ENCODE assay signal across 26 cellular contexts in genomic region chr22:33717694-33718396, GRCh38.
"Had no signal": no experiment of that assay in that cellular context is flagged by ENCODE, and none has a peak within 500 bp of the region (broad histone marks: within the 10 kb centered on the region; RNA-seq: fewer than 3 reads in every experiment).

No MANE protein-coding gene starts in this region.

- H3K36me3 Mint-ChIP-seq: activated CD8-positive, alpha-beta memory T cell treated with anti-CD3 and anti-CD28 coated beads, Interleukin-2, amount 10 ng/mL, durations not matched to agents 7 days and 5 days had no signal

- H3K4me1 Mint-ChIP-seq: activated CD8-positive, alpha-beta memory T cell treated with anti-CD3 and anti-CD28 coated beads, Interleukin-2, amount 10 ng/mL, durations not matched to agents 7 days and 5 days; activated naive CD8-positive, alpha-beta T cell treated with anti-CD3 and anti-CD28 coated beads, Interleukin-2, amount 50 U/mL, for 24 hours; central memory CD8-positive, alpha-beta T cell; T-helper 17 cell had no signal

- H3K27ac ChIP-seq: ascending aorta, body of pancreas had no signal

- DNase-seq: activated CD4-positive, alpha-beta T cell treated with anti-CD3 and anti-CD28 coated beads for 48 hours; activated CD4-positive, alpha-beta T cell treated with anti-CD3 and anti-CD28 coated beads, Interleukin-2, amount 50 U/mL, for 48 hours; activated CD4-positive, CD25-positive, alpha-beta regulatory T cell treated with anti-CD3 and anti-CD28 coated beads, Interleukin-2, amount 50 U/mL, for 72 hours; activated CD8-positive, alpha-beta memory T cell treated with anti-CD3 and anti-CD28 coated beads, Interleukin-2, amount 10 ng/mL, durations not matched to agents 7 days and 5 days; activated effector memory CD4-positive, alpha-beta T cell treated with anti-CD3 and anti-CD28 coated beads, Interleukin-2, amount 50 U/mL, for 16 hours; activated naive CD4-positive, alpha-beta T cell treated with Interleukin-2 at 50 U/mL for 16 hours; activated naive CD8-positive, alpha-beta T cell treated with anti-CD3 and anti-CD28 coated beads, Interleukin-2, amount 50 U/mL, for 24 hours; activated T-cell treated with anti-CD3 and anti-CD28 coated beads, Interleukin-2, amount 50 U/mL, for 4 hours; amniotic stem cell; body of pancreas; Kasumi-1; KBM-7; NCI-H1105 treated with DMSO at 0.1 percent for 48 hours; NCI-H1436 treated with DMSO at 0.1 percent for 48 hours; NCI-H1930; NCI-H510A treated with DMSO at 0.1 percent for 48 hours; NCI-H69; PC-3; SIG-M5; T-helper 17 cell; T-helper 9 cell had no signal

- H3K27me3 ChIP-seq: ascending aorta, body of pancreas had no signal

- H3K27me3 Mint-ChIP-seq: activated CD8-positive, alpha-beta memory T cell treated with anti-CD3 and anti-CD28 coated beads, Interleukin-2, amount 10 ng/mL, durations not matched to agents 7 days and 5 days; activated naive CD8-positive, alpha-beta T cell treated with anti-CD3 and anti-CD28 coated beads, Interleukin-2, amount 50 U/mL, for 24 hours; central memory CD8-positive, alpha-beta T cell; T-helper 17 cell had no signal

- FAIRE-seq: RCC 7860 had no signal

- ATAC-seq: activated CD8-positive, alpha-beta memory T cell treated with anti-CD3 and anti-CD28 coated beads, Interleukin-2, amount 10 ng/mL, durations not matched to agents 7 days and 5 days; activated naive CD4-positive, alpha-beta T cell treated with anti-CD3 and anti-CD28 coated beads, Interleukin-2, amount 50 U/mL, for 72 hours; activated naive CD8-positive, alpha-beta T cell treated with anti-CD3 and anti-CD28 coated beads, Interleukin-2, amount 50 U/mL, for 24 hours; activated T-cell treated with anti-CD3 and anti-CD28 coated beads, Interleukin-2, amount 50 U/mL, for 4 hours; body of pancreas; PC-3; T-helper 17 cell; WTC11 had no signal

- H3K4me3 Mint-ChIP-seq: activated CD8-positive, alpha-beta memory T cell treated with anti-CD3 and anti-CD28 coated beads, Interleukin-2, amount 10 ng/mL, durations not matched to agents 7 days and 5 days; activated naive CD8-positive, alpha-beta T cell treated with anti-CD3 and anti-CD28 coated beads, Interleukin-2, amount 50 U/mL, for 24 hours; activated T-cell treated with anti-CD3 and anti-CD28 coated beads, Interleukin-2, amount 50 U/mL, for 4 hours; central memory CD8-positive, alpha-beta T cell; T-helper 17 cell; WTC11 had no signal

- H3K4me3 ChIP-seq: ascending aorta, body of pancreas had no signal

- H3K27ac Mint-ChIP-seq: activated CD8-positive, alpha-beta memory T cell treated with anti-CD3 and anti-CD28 coated beads, Interleukin-2, amount 10 ng/mL, durations not matched to agents 7 days and 5 days; activated naive CD4-positive, alpha-beta T cell treated with anti-CD3 and anti-CD28 coated beads, Interleukin-2, amount 50 U/mL, for 72 hours; activated naive CD8-positive, alpha-beta T cell treated with anti-CD3 and anti-CD28 coated beads, Interleukin-2, amount 50 U/mL, for 24 hours; T-helper 17 cell; WTC11 had no signal

- H3K9me3 ChIP-seq: body of pancreas had no signal

- H3K4me1 ChIP-seq: ascending aorta had no signal
